ENCODE assay signal across 32 cellular contexts in the genomic region with DNA sequence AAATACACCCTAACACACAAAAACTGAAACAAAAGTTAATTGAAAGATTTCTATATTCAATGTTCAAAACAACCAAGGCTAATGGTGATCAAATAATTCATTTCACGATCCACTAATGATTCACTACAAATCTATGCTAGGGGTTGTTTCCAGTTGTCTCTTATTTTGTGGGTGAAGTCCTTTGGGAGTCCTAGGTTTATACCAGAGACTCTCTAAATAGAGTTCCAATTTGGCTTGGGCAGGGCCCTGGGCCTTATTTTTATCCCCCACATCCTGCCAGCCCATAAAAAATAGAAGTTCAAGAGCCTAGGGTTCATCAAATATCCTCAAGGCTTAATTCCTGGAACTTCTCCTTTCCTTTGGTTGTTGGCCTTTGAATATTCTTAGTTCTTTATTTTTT. TPM values are rescaled to one million over a fixed set of nuclear protein-coding genes. Genes with fewer than 3 reads are reported as not detected.
"Had no signal": no experiment of that assay in that cellular context is flagged by ENCODE, and none has a peak within 500 bp of the region (broad histone marks: within the 10 kb centered on the region; RNA-seq: fewer than 3 reads in every experiment).

No MANE protein-coding gene starts in this region.

- H3K4me1 ChIP-seq: lower lobe of right lung, prostate gland, spleen, tibial nerve, uterus had no signal

- H3K4me1 Mint-ChIP-seq: mesothelial cell of epicardium, nephron, neural crest cell had no signal

- H3K27ac Mint-ChIP-seq: immature natural killer cell; mesothelial cell of epicardium; naive thymus-derived CD8-positive, alpha-beta T cell; nephron; stimulated activated effector memory CD8-positive, alpha-beta T cell treated with anti-CD3 and anti-CD28 coated beads, Interleukin-12 subunit alpha, Interleukin-12 subunit beta, amount 100 ng/mL, for 72 hours; stimulated activated naive CD8-positive, alpha-beta T cell treated with anti-CD3 and anti-CD28 coated beads, Interleukin-15, Interleukin-2, amounts not matched to agents 100 ng/mL and 50 ng/mL, for 24 hours; type B pancreatic cell had no signal

- H3K9me3 ChIP-seq: heart left ventricle, lower lobe of right lung, pancreas, prostate gland, spleen, tibial nerve, uterus had no signal

- H3K27me3 Mint-ChIP-seq: naive thymus-derived CD8-positive, alpha-beta T cell; stimulated activated naive CD8-positive, alpha-beta T cell treated with anti-CD3 and anti-CD28 coated beads, Interleukin-15, Interleukin-2, amounts not matched to agents 100 ng/mL and 50 ng/mL, for 24 hours; type B pancreatic cell had no signal

- H3K36me3 ChIP-seq: pancreas, prostate gland, uterus had no signal

- H3K9me3 Mint-ChIP-seq: immature natural killer cell; mesothelial cell of epicardium; naive thymus-derived CD8-positive, alpha-beta T cell; nephron; neural crest cell; stimulated activated effector memory CD8-positive, alpha-beta T cell treated with anti-CD3 and anti-CD28 coated beads, Interleukin-12 subunit alpha, Interleukin-12 subunit beta, amount 100 ng/mL, for 72 hours; stimulated activated naive CD8-positive, alpha-beta T cell treated with anti-CD3 and anti-CD28 coated beads, Interleukin-15, Interleukin-2, amounts not matched to agents 100 ng/mL and 50 ng/mL, for 24 hours; type B pancreatic cell had no signal

- FAIRE-seq: pancreas, small intestine had no signal

- H3K4me3 Mint-ChIP-seq: immature natural killer cell; mesothelial cell of epicardium; naive thymus-derived CD8-positive, alpha-beta T cell; nephron; neural crest cell; stimulated activated effector memory CD8-positive, alpha-beta T cell treated with anti-CD3 and anti-CD28 coated beads, Interleukin-12 subunit alpha, Interleukin-12 subunit beta, amount 100 ng/mL, for 72 hours; stimulated activated naive CD8-positive, alpha-beta T cell treated with anti-CD3 and anti-CD28 coated beads, Interleukin-15, Interleukin-2, amounts not matched to agents 100 ng/mL and 50 ng/mL, for 24 hours; type B pancreatic cell had no signal

- ATAC-seq: heart left ventricle; left ventricle myocardium superior; lower lobe of right lung; naive thymus-derived CD8-positive, alpha-beta T cell; pancreas; right cardiac atrium; sciatic nerve; stimulated activated effector memory CD8-positive, alpha-beta T cell treated with anti-CD3 and anti-CD28 coated beads, Interleukin-12 subunit alpha, Interleukin-12 subunit beta, amount 100 ng/mL, for 72 hours had no signal

- H3K27ac ChIP-seq: heart left ventricle, lower lobe of right lung, pancreas, prostate gland, spleen, tibial nerve, uterus had no signal

- H3K4me3 ChIP-seq: heart left ventricle, lower lobe of right lung, pancreas, prostate gland, spleen, tibial nerve, uterus had no signal

- H3K27me3 ChIP-seq: heart left ventricle, pancreas, spleen, tibial nerve, uterus had no signal

- DNase-seq: heart left ventricle; hypothalamus; immature natural killer cell; islet precursor cell; left ventricle myocardium superior; lower lobe of right lung; mammary epithelial cell; naive thymus-derived CD8-positive, alpha-beta T cell; nucleus accumbens; pancreas; posterior cingulate gyrus; retina; right cardiac atrium; small intestine; spleen; stimulated activated CD4-positive, alpha-beta T cell treated with anti-CD3 and anti-CD28 coated beads, Interleukin-4, amount 100 ng/mL, for 24 hours; stimulated activated naive CD4-positive, alpha-beta T cell; substantia nigra; uterus had no signal

RNA-seq across cellular contexts. Expression of gene SHISAL2B, which starts 52.1 kb away (rescaled TPM):
- total RNA-seq: heart left ventricle; kidney epithelial cell; left ventricle myocardium superior; lower lobe of right lung; mammary epithelial cell; mesothelial cell of epicardium; mononuclear cell; naive thymus-derived CD8-positive, alpha-beta T cell; osteoblast; prostate gland; right cardiac atrium; sciatic nerve; spleen; tibial nerve; ureter; uterus had no signal
- polyA plus RNA-seq: heart left ventricle; immature natural killer cell; mammary epithelial cell; naive thymus-derived CD8-positive, alpha-beta T cell; right cardiac atrium; spleen had no signal
